In genomic region chr2:182980115-182980514, GRCh38 we compare ENCODE assay signal across 2 cellular contexts.
TF ChIP-seq lines count a peak whose summit lies in the region.

No MANE protein-coding gene starts in this region.

TF ChIP-seq in H1, 55 proteins besides CTCF, POLR2A, EP300 and RAD21 (continued from another document):
- no peak for TF ChIP-seq POLR2AphosphoS5 (IDR thresholded peaks at IDR 0.05; ENCODE audit: low read depth, low read length)
- TF ChIP-seq MAFK (IDR thresholded peaks at IDR 0.05; ENCODE audit: low read depth, low read length): no peak
TF ChIP-seq in H1: peak in this region for 0.

TF ChIP-seq in neural cell, 6 proteins besides CTCF, POLR2A, EP300 and RAD21:
- TF ChIP-seq REST (IDR thresholded peaks at IDR 0.05; ENCODE audit: borderline replicate concordance) (no peak), TAF1 (IDR thresholded peaks at IDR 0.05; ENCODE audit: low read depth) (no peak), EZH2 (IDR thresholded peaks at IDR 0.05; ENCODE audit: borderline replicate concordance, insufficient read depth, low read length, poor library complexity, severe bottlenecking) (no peak), SMC3 (conservative IDR thresholded peaks at IDR 0.05; ENCODE audit: poor library complexity) (peak; percentile 74)
